11 cellular contexts compared by ENCODE assay signal in the genomic region with DNA sequence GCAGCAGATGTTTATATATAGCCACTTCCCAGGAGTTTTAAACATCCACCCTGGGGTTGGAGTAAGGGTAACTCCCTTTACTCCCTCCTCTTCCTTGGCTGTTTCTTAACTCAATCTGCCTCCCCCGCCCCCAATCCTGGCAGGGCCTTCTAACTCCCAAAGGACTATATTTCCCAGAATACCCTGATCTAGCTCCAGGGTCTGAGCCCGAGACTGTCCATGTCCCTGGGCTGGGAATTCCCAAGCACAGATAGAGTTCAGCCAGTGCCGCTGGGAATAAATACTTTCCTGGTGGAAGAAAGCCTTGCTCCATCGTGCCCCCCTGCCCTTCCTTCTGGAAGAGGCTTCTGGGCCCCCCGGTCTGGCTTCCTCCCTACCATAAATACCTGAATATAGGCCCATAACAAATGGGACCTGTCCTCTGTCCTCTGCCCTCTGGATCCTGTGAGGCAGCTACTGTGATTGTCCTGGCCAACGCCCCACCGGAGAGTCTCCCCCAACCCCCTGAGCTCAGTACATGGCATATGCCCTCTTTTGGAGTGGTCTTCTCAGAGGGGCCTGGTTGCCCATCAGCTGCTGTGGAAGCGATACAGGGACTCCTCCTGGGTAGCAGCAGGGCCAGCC. TPM values are rescaled to one million over a fixed set of nuclear protein-coding genes. Genes with fewer than 3 reads are reported as not detected.
DNase-seq lines count a peak whose midpoint lies in the region; TF ChIP-seq lines count a peak whose summit lies in the region.
"Had no signal": no experiment of that assay in that cellular context is flagged by ENCODE, and none has a peak within 500 bp of the region (broad histone marks: within the 10 kb centered on the region; RNA-seq: fewer than 3 reads in every experiment).

No MANE protein-coding gene starts in this region.

- peaks cover 56% of the 10 kb centered on the region for H3K4me1 ChIP-seq in SJSA1 (replicated peaks)
- peaks cover 41 to 49% of the 10 kb centered on the region in 2 donors for H3K4me1 ChIP-seq in neuronal stem cell (ENCODE audit: control insufficient read depth in 2 of 2, insufficient read depth in 1 of 2, low read depth in 1 of 2, low read length in 2 of 2)
- H3K4me1 ChIP-seq in tibial nerve, result peaks cover 0 to 84% (median 53%) of the 10 kb centered on the region in 4 donors

- peaks cover 28% of the 10 kb centered on the region for H3K79me1 ChIP-seq in neuronal stem cell (ENCODE audit: low read depth, low read length)

- H2AK5ac ChIP-seq in neuronal stem cell (ENCODE audit: low read depth, low read length), result peak overlapping the region; percentile 84

- TF ChIP-seq EP300 in tibial nerve (IDR thresholded peaks at IDR 0.05), result peak; percentile 53 to 80

- H3K27ac ChIP-seq in SJSA1 (0 out of 2 replicates have a peak overlapping the region, but pooled peaks have one; percentile 13), neuronal stem cell (replicated peaks; ENCODE audit: low read length) (no peak overlapping the region), tibial nerve (peak overlapping the region in 3 of 4 donors; percentile 10 to 99 (median 92))

- no peaks in the 10 kb centered on the region for H3K9me3 ChIP-seq in SJSA1 (replicated peaks)
- H3K9me3 ChIP-seq in neuronal stem cell (replicated peaks in 1 of 2; ENCODE audit: control insufficient read depth in 2 of 2, insufficient read depth in 1 of 2, low read depth in 1 of 2, low read length in 2 of 2), result no peaks in the 10 kb centered on the region
- H3K9me3 ChIP-seq in tibial nerve, result no peaks in the 10 kb centered on the region

- H3K27me3 ChIP-seq in SJSA1 (replicated peaks) (no peaks in the 10 kb centered on the region), neuronal stem cell (ENCODE audit: control insufficient read depth in 3 of 3, insufficient read depth in 3 of 3, low read depth in 1 of 3, low read length in 3 of 3) (peaks cover 0 to 3% (median 0%) of the 10 kb centered on the region in 3 experiments), tibial nerve (no peaks in the 10 kb centered on the region)

- DNase-seq in SJSA1 (ENCODE audit: low read depth in 1 of 2, low spot score in 2 of 2), result peak; percentile 72 to 76
- peak; percentile 91 for DNase-seq in fibroblast of peridontal ligament (ENCODE audit: extremely low read depth)
- no peak for DNase-seq in neuronal stem cell (ENCODE audit: low spot score)
- no peak for DNase-seq in tibial nerve (ENCODE audit: low spot score in 2 of 2)
- no peak for DNase-seq in HCEC 1CT
- no peak for DNase-seq in DMS53 (lab: John Stamatoyannopoulos, UW)
- DNase-seq in NCI-H748 (lab: John Stamatoyannopoulos, UW; ENCODE audit: unreplicated experiment), result no peak
- no peak for DNase-seq in Kasumi-1 (lab: John Stamatoyannopoulos, UW)
- DNase-seq: activated CD4-positive, alpha-beta memory T cell treated with anti-CD3 and anti-CD28 coated beads for 36 hours; activated naive CD8-positive, alpha-beta T cell treated with anti-CD3 and anti-CD28 coated beads for 36 hours; stimulated activated CD4-positive, alpha-beta T cell treated with anti-CD3 and anti-CD28 coated beads, Interleukin-2, amount 100 ng/mL, for 24 hours had no signal

- no peak overlapping the region for H3K4ac ChIP-seq in neuronal stem cell (ENCODE audit: low read length)

- peak overlapping the region; percentile 75 for H3K18ac ChIP-seq in neuronal stem cell (ENCODE audit: low read length)

- no peak overlapping the region for H2BK12ac ChIP-seq in neuronal stem cell (ENCODE audit: low read length)

- H3K14ac ChIP-seq in neuronal stem cell (ENCODE audit: low read length), result no peak overlapping the region

- no peak overlapping the region for H2AFZ ChIP-seq in neuronal stem cell (ENCODE audit: low read length)

- H4K8ac ChIP-seq in neuronal stem cell (ENCODE audit: low read depth, low read length), result no peak overlapping the region

- no peak for TF ChIP-seq POLR2A in tibial nerve (IDR thresholded peaks at IDR 0.05)

- H3K9ac ChIP-seq in neuronal stem cell (ENCODE audit: low read depth, low read length, poor library complexity), result no peak overlapping the region

- no peak overlapping the region for H2BK5ac ChIP-seq in neuronal stem cell (ENCODE audit: low read length)

- TF ChIP-seq CTCF in tibial nerve (IDR thresholded peaks at IDR 0.05), result no peak

- H2BK120ac ChIP-seq in neuronal stem cell (ENCODE audit: low read depth, low read length), result no peak overlapping the region

- WGBS in neuronal stem cell (ENCODE audit: extremely low coverage in 2 of 2, insufficient read length in 2 of 2, insufficient replicate concordance in 1 of 2), 2 donors, result no CpG with 5 or more reads among the region's 8 CpGs
- WGBS in tibial nerve, 2 donors, result 42 to 54% methylated on average over 8 of the region's 8 CpGs

- H3K36me3 ChIP-seq in SJSA1 (peaks cover 4% of the 10 kb centered on the region; the same call in 1 of the 2 replicates), neuronal stem cell (replicated peaks in 1 of 2; ENCODE audit: control insufficient read depth in 2 of 2, insufficient read depth in 2 of 2, low read length in 2 of 2) (peaks cover 6 to 26% of the 10 kb centered on the region in 2 donors), tibial nerve (no peaks in the 10 kb centered on the region)

- H3K4me2 ChIP-seq in neuronal stem cell (ENCODE audit: insufficient read depth, low read length, poor library complexity, severe bottlenecking), result no peak overlapping the region

- no peak overlapping the region for H4K91ac ChIP-seq in neuronal stem cell (ENCODE audit: low read depth, low read length, poor library complexity)

- H3K4me3 ChIP-seq in SJSA1, result no peak overlapping the region
- H3K4me3 ChIP-seq in neuronal stem cell (ENCODE audit: low read length in 2 of 2), result no peak overlapping the region
- H3K4me3 ChIP-seq in tibial nerve, result no peak overlapping the region

- no peak overlapping the region for H3K23ac ChIP-seq in neuronal stem cell (ENCODE audit: low read depth, low read length, poor library complexity)

- no peak overlapping the region for H2BK15ac ChIP-seq in neuronal stem cell (ENCODE audit: low read length)

RNA-seq across cellular contexts. Expression of gene BAHCC1, which starts 10.2 kb away (rescaled TPM):
- total RNA-seq in SJSA1 (2014; rRNA removed; shearing (Covaris generic)), result 5.7 and 6.6 TPM in 2 replicates
- polyA plus RNA-seq in neuronal stem cell (2013, experiment 1 of 2), result 15.9 TPM
- 17.5 TPM for polyA plus RNA-seq in neuronal stem cell (2013, experiment 2 of 2)
- 10 to 100 TPM; 15.1 to 38.7 (median 27.4) TPM for total RNA-seq in tibial nerve

Comparison
In these comparisons a context has a peak if more than half of its experiments do, and no peak if none do; other contexts are left out.
1. DNase-seq: peak in SJSA1 (2 of 2) and fibroblast of peridontal ligament (single experiment); none in neuronal stem cell (single experiment), tibial nerve (0 of 2), HCEC 1CT (single experiment), DMS53 (single experiment), NCI-H748 (single experiment) and Kasumi-1 (0 of 2).